Comparison of ENCODE assay signal across 1 cellular context in the genomic region with DNA sequence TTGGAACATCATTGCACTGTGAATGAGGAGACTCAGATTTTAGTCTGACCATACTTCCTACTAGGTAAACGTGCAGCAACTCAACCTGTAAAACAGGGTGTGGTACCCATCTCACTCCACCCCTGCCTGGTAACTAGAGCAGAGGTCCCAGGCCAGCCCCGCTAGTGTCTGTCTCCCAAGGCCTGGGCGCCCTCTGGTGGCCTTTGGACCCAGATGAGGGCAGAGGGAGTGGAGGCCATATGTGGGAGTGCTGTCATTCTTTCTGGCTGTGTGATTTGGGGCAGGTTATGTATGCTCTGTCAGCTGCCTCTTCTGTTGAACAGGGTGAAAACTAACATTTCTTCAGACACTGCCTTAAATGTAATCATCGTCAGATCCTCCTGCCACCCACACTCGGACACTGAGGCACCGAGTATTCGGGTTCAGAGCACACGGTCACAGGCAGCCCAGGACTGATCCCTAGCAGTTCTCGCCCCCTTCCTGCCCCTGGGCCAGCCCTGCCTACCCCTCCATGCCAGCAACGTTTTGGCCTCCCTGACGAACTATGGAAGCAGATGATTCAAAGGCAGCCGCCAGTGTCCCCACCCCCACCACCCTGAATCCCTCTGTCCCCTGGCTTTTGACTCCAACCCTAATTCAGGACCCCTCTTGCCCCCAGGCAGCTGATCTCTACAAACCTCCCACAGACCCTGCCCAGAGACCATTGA.
A peak's percentile ranks its signal among the peaks of the same experiment; 100 is the strongest.
TF ChIP-seq lines count a peak whose summit lies in the region.

No MANE protein-coding gene starts in this region.

TF ChIP-seq in K562, 482 proteins besides CTCF, POLR2A, EP300 and RAD21 (continued from another document and continues in another):
- TF ChIP-seq LEF1 (IDR thresholded peaks at IDR 0.05) (no peak), PHB2 (IDR thresholded peaks at IDR 0.05; ENCODE audit: low read depth) (no peak), HES1 (IDR thresholded peaks at IDR 0.05; ENCODE audit: low read depth) (no peak), SRSF7 (optimal IDR thresholded peaks at IDR 0.05; ENCODE audit: low read depth, low read length) (no peak), ZC3H4 (CRISPR knock-in tag; IDR thresholded peaks at IDR 0.05; ENCODE audit: borderline replicate concordance) (no peak), ZNF277 (CRISPR knock-in tag; IDR thresholded peaks at IDR 0.05; ENCODE audit: borderline replicate concordance) (no peak), SAFB2 (IDR thresholded peaks at IDR 0.05; ENCODE audit: borderline replicate concordance, low read depth, low read length, severe bottlenecking) (no peak), CBX2 (IDR thresholded peaks at IDR 0.05; ENCODE audit: insufficient read depth, low read length, poor library complexity, severe bottlenecking) (no peak), TCF7L2 (IDR thresholded peaks at IDR 0.05; ENCODE audit: low read depth, low read length) (no peak), KLF1 (tag; IDR thresholded peaks at IDR 0.05) (no peak), ZBTB8A (IDR thresholded peaks at IDR 0.05; ENCODE audit: partially characterized antibody) (no peak), TCFL5 (CRISPR knock-in tag; conservative IDR thresholded peaks at IDR 0.05) (no peak), SRSF3 (IDR thresholded peaks at IDR 0.05; ENCODE audit: insufficient read depth, low read length) (no peak), SMC3 (conservative IDR thresholded peaks at IDR 0.05; ENCODE audit: insufficient read depth, low read depth, low read length) (peak; percentile 99), KLF16 (IDR thresholded peaks at IDR 0.05) (peak; percentile 45; the same call in 1 of the 2 replicates), CEBPG (CRISPR knock-in tag; IDR thresholded peaks at IDR 0.05) (no peak), CEBPG (tag; conservative IDR thresholded peaks at IDR 0.05 in 1 of 2, IDR thresholded peaks at IDR 0.05 in 1 of 2) (no peak), FOSL1 (tag; conservative IDR thresholded peaks at IDR 0.05) (no peak), HOXB6 (CRISPR knock-in tag; IDR thresholded peaks at IDR 0.05; ENCODE audit: borderline replicate concordance) (no peak), POLR3G (IDR thresholded peaks at IDR 0.05; ENCODE audit: extremely low read depth, insufficient read length, insufficient replicate concordance) (no peak), ZFP36 (IDR thresholded peaks at IDR 0.05; ENCODE audit: low read depth, low read length, partially characterized antibody) (peak; percentile 47), RHOXF2B (CRISPR knock-in tag; conservative IDR thresholded peaks at IDR 0.05) (no peak), ASH1L (IDR thresholded peaks at IDR 0.05; ENCODE audit: borderline replicate concordance, low read depth, partially characterized antibody) (no peak), NR1H2 (CRISPR knock-in tag; IDR thresholded peaks at IDR 0.05) (0 out of 2 replicates have a peak, but pooled peaks have one; percentile 63), POLR3A (IDR thresholded peaks at IDR 0.05; ENCODE audit: borderline replicate concordance, extremely low read depth, insufficient read depth, insufficient read length) (no peak), HIVEP1 (CRISPR knock-in tag; IDR thresholded peaks at IDR 0.05) (no peak), ZFPM2 (CRISPR knock-in tag; IDR thresholded peaks at IDR 0.05) (no peak), PTTG1 (tag; IDR thresholded peaks at IDR 0.05; ENCODE audit: low read depth) (no peak), MGA (IDR thresholded peaks at IDR 0.05) (no peak), ZNF282 (CRISPR knock-in tag; IDR thresholded peaks at IDR 0.05) (no peak), ZNF696 (CRISPR knock-in tag; conservative IDR thresholded peaks at IDR 0.05) (no peak), ZNF592 (IDR thresholded peaks at IDR 0.05) (no peak), TBP (optimal IDR thresholded peaks at IDR 0.05; ENCODE audit: low read depth, low read length) (no peak), ZNF23 (CRISPR knock-in tag; IDR thresholded peaks at IDR 0.05) (no peak), ZNF644 (tag; IDR thresholded peaks at IDR 0.05; ENCODE audit: low read depth) (no peak), MEIS2 (IDR thresholded peaks at IDR 0.05; ENCODE audit: partially characterized antibody) (peak; percentile 51), ZNF584 (CRISPR knock-in tag; IDR thresholded peaks at IDR 0.05; ENCODE audit: low read depth) (no peak), PTBP1 (IDR thresholded peaks at IDR 0.05; ENCODE audit: low read depth, low read length) (no peak)
- TF ChIP-seq, protein P1, sequence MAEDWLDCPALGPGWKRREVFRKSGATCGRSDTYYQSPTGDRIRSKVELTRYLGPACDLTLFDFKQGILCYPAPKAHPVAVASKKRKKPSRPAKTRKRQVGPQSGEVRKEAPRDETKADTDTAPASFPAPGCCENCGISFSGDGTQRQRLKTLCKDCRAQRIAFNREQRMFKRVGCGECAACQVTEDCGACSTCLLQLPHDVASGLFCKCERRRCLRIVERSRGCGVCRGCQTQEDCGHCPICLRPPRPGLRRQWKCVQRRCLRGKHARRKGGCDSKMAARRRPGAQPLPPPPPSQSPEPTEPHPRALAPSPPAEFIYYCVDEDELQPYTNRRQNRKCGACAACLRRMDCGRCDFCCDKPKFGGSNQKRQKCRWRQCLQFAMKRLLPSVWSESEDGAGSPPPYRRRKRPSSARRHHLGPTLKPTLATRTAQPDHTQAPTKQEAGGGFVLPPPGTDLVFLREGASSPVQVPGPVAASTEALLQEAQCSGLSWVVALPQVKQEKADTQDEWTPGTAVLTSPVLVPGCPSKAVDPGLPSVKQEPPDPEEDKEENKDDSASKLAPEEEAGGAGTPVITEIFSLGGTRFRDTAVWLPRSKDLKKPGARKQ (CRISPR knock-in tag; IDR thresholded peaks at IDR 0.05): no peak
